Comparison of ENCODE assay signal across 22 cellular contexts in the genomic region with DNA sequence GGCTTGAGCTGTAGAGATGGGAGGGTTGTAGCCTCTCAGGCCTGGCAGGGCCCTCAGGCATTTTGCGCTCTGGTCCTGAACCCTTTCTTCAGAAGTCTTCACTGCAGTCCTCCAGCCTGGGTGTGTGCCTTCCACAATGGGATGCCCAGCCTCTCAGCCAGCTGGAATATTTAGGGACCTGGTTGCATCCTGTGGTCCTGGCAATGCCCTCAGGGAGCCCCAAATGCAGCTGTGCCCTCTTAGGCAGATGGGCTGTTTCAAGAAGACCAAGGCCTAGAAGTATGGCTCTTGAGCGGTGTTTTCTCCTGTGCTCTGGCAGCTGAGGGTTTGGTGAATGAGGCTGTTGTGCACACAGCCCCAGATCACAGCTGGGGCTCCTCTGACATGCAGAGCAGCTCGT. TPM values are rescaled to one million over a fixed set of nuclear protein-coding genes. Genes with fewer than 3 reads are reported as not detected.
"Had no signal": no experiment of that assay in that cellular context is flagged by ENCODE, and none has a peak within 500 bp of the region (broad histone marks: within the 10 kb centered on the region; RNA-seq: fewer than 3 reads in every experiment).

No MANE protein-coding gene starts in this region.

- H3K27ac ChIP-seq: RWPE1 had no signal

- H3K9me3 ChIP-seq: SK-N-SH had no signal

- H3K4me2 ChIP-seq: SK-N-SH had no signal

- H3K9ac ChIP-seq: SK-N-SH had no signal

- ATAC-seq: Panc1, T-cell had no signal

- DNase-seq: KBM-7; MV-4-11; NCI-H1048; NCI-H1105; NCI-H1417; NCI-H1436 treated with DMSO at 0.1 percent for 48 hours; NCI-H1694; NCI-H187 treated with DMSO at 0.1 percent for 48 hours; NCI-H2081; NCI-H2107; NCI-H526 treated with DMSO at 0.1 percent for 48 hours; NCI-H774; NK-92 treated with Interleukin-12 subunit alpha and Interleukin-12 subunit beta, amount 100 ng/mL, for 24 hours; PC-3; SHP77; SK-N-SH; SW 1271; T-cell had no signal

RNA-seq across cellular contexts. Expression of a gene that starts 6.7 kb away (rescaled TPM):
- total RNA-seq: HT-29, OCI-LY7 had no signal
